21 cellular contexts compared by ENCODE assay signal in the genomic region with DNA sequence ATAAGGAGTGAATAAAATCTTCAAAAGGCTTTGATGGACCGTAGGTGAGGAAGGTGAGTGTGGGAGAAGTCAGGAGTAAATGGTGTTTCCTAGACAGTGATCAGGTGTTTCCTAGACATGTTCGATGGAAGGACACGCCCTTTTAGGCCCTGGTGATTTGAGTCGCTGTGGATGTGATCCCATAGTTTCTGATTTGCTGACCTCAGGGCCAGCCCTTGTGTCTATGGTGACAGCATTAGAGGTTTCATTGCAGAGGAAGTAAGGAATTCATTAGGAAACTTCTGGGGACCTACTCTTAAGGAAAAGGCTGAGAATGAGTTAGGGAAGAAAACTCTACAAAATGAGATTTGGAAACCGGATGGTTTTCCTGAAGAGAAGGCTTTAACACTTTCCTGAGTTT. TPM values are rescaled to one million over a fixed set of nuclear protein-coding genes. Genes with fewer than 3 reads are reported as not detected.
A peak's percentile ranks its signal among the peaks of the same experiment; 100 is the strongest.
DNase-seq lines count a peak whose midpoint lies in the region; ATAC-seq and TF ChIP-seq lines count a peak whose summit lies in the region.
"Had no signal": no experiment of that assay in that cellular context is flagged by ENCODE, and none has a peak within 500 bp of the region (broad histone marks: within the 10 kb centered on the region; RNA-seq: fewer than 3 reads in every experiment).

No MANE protein-coding gene starts in this region.

- no peaks in the 10 kb centered on the region for H3K27me3 ChIP-seq in H7 (ENCODE audit: control insufficient read depth, insufficient read depth, low read length)

- DNase-seq in AG10803 (ENCODE audit: low read depth) (peak; percentile 59), WTC11 (ENCODE audit: low spot score) (no peak), kidney tubule cell (ENCODE audit: low spot score) (peak; percentile 68), osteocyte (ENCODE audit: extremely low spot score, unreplicated experiment) (no peak), H7 (no peak), hepatic stellate cell (ENCODE audit: low spot score) (no peak), H4 (ENCODE audit: low spot score) (no peak)
- DNase-seq: 8988T; CD4-positive, alpha-beta memory T cell; DND-41; GDM1; NCI-H1092; NCI-H146; NCI-H2081; NCI-H510A treated with DMSO at 0.1 percent for 48 hours; NCI-H82 had no signal

- CTCF ChIA-PET in WTC11 (lab: Charles Lee): no interaction called here

- H3K4me1 Mint-ChIP-seq in WTC11 (peaks cover 29% of the 10 kb centered on the region), osteocyte (ENCODE audit: unreplicated experiment) (peaks cover 68% of the 10 kb centered on the region)
- H3K4me1 Mint-ChIP-seq: CD4-positive, alpha-beta memory T cell had no signal

- H3K27ac Mint-ChIP-seq in WTC11 (peak overlapping the region; percentile 71; the same call in 1 of the 2 replicates), osteocyte (ENCODE audit: unreplicated experiment) (peak overlapping the region; percentile 80)
- H3K27ac Mint-ChIP-seq: CD4-positive, alpha-beta memory T cell; GM23338 had no signal

- POLR2A ChIA-PET in WTC11 (lab: Charles Lee): no interaction called here

- H3K9me3 Mint-ChIP-seq in WTC11: peaks cover 43% of the 10 kb centered on the region
- peaks cover 15% of the 10 kb centered on the region for H3K9me3 Mint-ChIP-seq in osteocyte (ENCODE audit: unreplicated experiment)

- no peaks in the 10 kb centered on the region for H3K27me3 Mint-ChIP-seq in WTC11 (ENCODE audit: low read depth)
- no peaks in the 10 kb centered on the region for H3K27me3 Mint-ChIP-seq in osteocyte (ENCODE audit: unreplicated experiment)

- no peak overlapping the region for H3K4me3 ChIP-seq in AG10803 (ENCODE audit: low read length)
- no peak overlapping the region for H3K4me3 ChIP-seq in H7 (ENCODE audit: insufficient read depth, low read depth, low read length)
- H3K4me3 ChIP-seq: GM12878, GM23338 had no signal

- TF ChIP-seq CTCF in AG10803 (conservative IDR thresholded peaks at IDR 0.05; ENCODE audit: low read length): no peak
- TF ChIP-seq CTCF in WTC11 (IDR thresholded peaks at IDR 0.05): no peak
- TF ChIP-seq CTCF in osteocyte (IDR thresholded peaks at IDR 0.05): no peak

- H3K36me3 ChIP-seq in H7 (replicated peaks; ENCODE audit: control insufficient read depth, insufficient read depth, low read length): no peaks in the 10 kb centered on the region; the same call in none of the 2 replicates

- H3K36me3 Mint-ChIP-seq in WTC11 (peaks cover 52% of the 10 kb centered on the region), osteocyte (ENCODE audit: unreplicated experiment) (peaks cover 24% of the 10 kb centered on the region)
- H3K36me3 Mint-ChIP-seq: CD4-positive, alpha-beta memory T cell had no signal

- no peak for ATAC-seq in WTC11
- no peak for ATAC-seq in GM19397 (IDR thresholded peaks at IDR 0.05; ENCODE audit: unreplicated experiment)
- ATAC-seq: GM12878, GM23338, Panc1 had no signal

- H3K4me3 Mint-ChIP-seq in WTC11 (no peak overlapping the region), osteocyte (ENCODE audit: unreplicated experiment) (no peak overlapping the region)
- H3K4me3 Mint-ChIP-seq: CD4-positive, alpha-beta memory T cell; GM23338 had no signal

TF ChIP-seq in WTC11, 78 proteins besides CTCF, POLR2A, EP300 and RAD21:
- TF ChIP-seq FOXP4 (CRISPR knock-in tag; IDR thresholded peaks at IDR 0.05) (no peak), E2F5 (CRISPR knock-in tag; IDR thresholded peaks at IDR 0.05) (no peak), ZBTB43 (CRISPR knock-in tag; IDR thresholded peaks at IDR 0.05) (no peak), ATF1 (CRISPR knock-in tag; IDR thresholded peaks at IDR 0.05) (no peak), IRF1 (CRISPR knock-in tag; IDR thresholded peaks at IDR 0.05) (no peak), HMGA2 (CRISPR knock-in tag; IDR thresholded peaks at IDR 0.05) (no peak)
- TF ChIP-seq, protein P1, sequence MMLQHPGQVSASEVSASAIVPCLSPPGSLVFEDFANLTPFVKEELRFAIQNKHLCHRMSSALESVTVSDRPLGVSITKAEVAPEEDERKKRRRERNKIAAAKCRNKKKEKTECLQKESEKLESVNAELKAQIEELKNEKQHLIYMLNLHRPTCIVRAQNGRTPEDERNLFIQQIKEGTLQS (CRISPR knock-in tag; conservative IDR thresholded peaks at IDR 0.05): no peak

RNA-seq across cellular contexts. Expression of gene RNF113B, which starts 31.5 kb away (rescaled TPM):
- total RNA-seq in WTC11 (2021): not detected in 3 replicates
- total RNA-seq in osteocyte: not detected in 2 replicates
- total RNA-seq in H7 (2014; rRNA removed; shearing (Covaris generic)): not detected in 2 replicates
- not detected in 2 replicates for total RNA-seq in H4 (2014; rRNA removed; shearing (Covaris generic))
- total RNA-seq: CD4-positive, alpha-beta memory T cell; GM12878; GM23338; MCF 10A had no signal

Comparison
In these comparisons a context has a peak if more than half of its experiments do, and no peak if none do; other contexts are left out.
1. DNase-seq: peak in AG10803 (single experiment) and kidney tubule cell (single experiment); none in WTC11 (single experiment), osteocyte (single experiment), H7 (single experiment), hepatic stellate cell (single experiment) and H4 (single experiment).